Comparison of ENCODE assay signal across 2 cellular contexts in genomic region chrX:153083238-153083923, GRCh38. TPM values are rescaled to one million over a fixed set of nuclear protein-coding genes. Genes with fewer than 3 reads are reported as not detected.
"Had no signal": no experiment of that assay in that cellular context is flagged by ENCODE, and none has a peak within 500 bp of the region (broad histone marks: within the 10 kb centered on the region; RNA-seq: fewer than 3 reads in every experiment).

No MANE protein-coding gene starts in this region.

RNA-seq across cellular contexts. Expression of gene PNMA3, which starts 27.1 kb away (rescaled TPM):
- total RNA-seq: osteocyte had no signal
- polyA plus RNA-seq: keratinocyte had no signal
